In genomic region chr1:184843732-184844495, GRCh38 we compare ENCODE assay signal across 8 cellular contexts.
DNase-seq lines count a peak whose midpoint lies in the region; ATAC-seq, FAIRE-seq and TF ChIP-seq lines count a peak whose summit lies in the region.

No MANE protein-coding gene starts in this region.

- no peaks in the 10 kb centered on the region for H3K9me3 ChIP-seq in HepG2 (ENCODE audit: low read length)

- H3K4me3 ChIP-seq in HepG2 (replicated peaks in 1 of 3; ENCODE audit: insufficient read depth in 1 of 3, low read depth in 2 of 3, low read length in 3 of 3) = no peak overlapping the region

- no peak for TF ChIP-seq EP300 in HepG2 (IDR thresholded peaks at IDR 0.05; ENCODE audit: low read depth in 2 of 2, low read length in 2 of 2)
- TF ChIP-seq EP300 in HepG2 (CRISPR knock-in tag; IDR thresholded peaks at IDR 0.05; ENCODE audit: borderline replicate concordance) = no peak

- H3K79me2 ChIP-seq in HepG2 (ENCODE audit: insufficient read depth, low read length) = no peaks in the 10 kb centered on the region

- TF ChIP-seq POLR2A in HepG2 (IDR thresholded peaks at IDR 0.05; ENCODE audit: insufficient read depth in 1 of 2, low read depth in 2 of 2, low read length in 2 of 2) = no peak

- ATAC-seq in HG03045 (IDR thresholded peaks at IDR 0.05; ENCODE audit: unreplicated experiment) = peak; percentile 100
- ATAC-seq in HepG2 = no peak

- no peak for TF ChIP-seq CTCF in HepG2 (CRISPR knock-in tag; IDR thresholded peaks at IDR 0.05)

- no peak overlapping the region for H2AFZ ChIP-seq in HepG2 (ENCODE audit: low read length)

- no peak overlapping the region for H3K27ac ChIP-seq in HepG2 (ENCODE audit: extremely low read length, insufficient read depth, low read length)

- H3K27me3 ChIP-seq in HepG2 (ENCODE audit: control insufficient read depth in 1 of 2, insufficient read depth in 2 of 2, low read length in 2 of 2) = no peaks in the 10 kb centered on the region; a peak in 1 of 5 replicates

- H3K4me1 ChIP-seq in HepG2 (ENCODE audit: insufficient read depth, low read length) = no peaks in the 10 kb centered on the region

- TF ChIP-seq RAD21 in HepG2 (CRISPR knock-in tag; IDR thresholded peaks at IDR 0.05) = no peak

- in situ Hi-C loops in HepG2 (cut with HindIII; ENCODE audit: extremely low pct_ligation_motif_present, low pct_unique_long_range_greater_than_20kb) = no loop called here

- POLR2A ChIA-PET in HepG2 (lab: Yijun Ruan, JAX) = no interaction called here

- no peak overlapping the region for H3K9ac ChIP-seq in HepG2 (ENCODE audit: insufficient read depth, low read depth, low read length)

- 0% methylated on average over 4 of the region's 6 CpGs for WGBS in HepG2 (ENCODE audit: low lambda C conversion rate)

- DNase-seq in GM19240 (ENCODE audit: insufficient read length, low spot score) (peak; percentile 22), HepG2 (ENCODE audit: low spot score) (no peak), NCI-H2171 treated with DMSO at 0.1 percent for 48 hours (lab: John Stamatoyannopoulos, UW) (no peak), inferior parietal cortex (ENCODE audit: extremely low spot score) (no peak), NCI-H345 (lab: John Stamatoyannopoulos, UW) (no peak), GM19238 (ENCODE audit: insufficient read length, low spot score) (no peak)
- DNase-seq in activated CD4-positive, CD25-positive, alpha-beta regulatory T cell treated with anti-CD3 and anti-CD28 coated beads, Interleukin-2, amount 50 U/mL, for 16 hours (ENCODE audit: low read depth, low spot score) = peak; percentile 35

- no peak overlapping the region for H3K4me2 ChIP-seq in HepG2 (ENCODE audit: low read depth, low read length)

- no TSS peak for BruUV-seq in HepG2 (replicated peaks; lab: Mats Ljungman, UMichigan)

- intact Hi-C loops in HepG2 (cut with micrococcal nuclease; ENCODE audit: unreplicated experiment) = no loop called here

- H3K36me3 ChIP-seq in HepG2 (replicated peaks in 1 of 2; ENCODE audit: control insufficient read depth in 1 of 2, insufficient read depth in 2 of 2, low read length in 2 of 2) = no peaks in the 10 kb centered on the region

- FAIRE-seq in HepG2 (lab: Jason Lieb, UNC) = no peak

- H4K20me1 ChIP-seq in HepG2 (ENCODE audit: insufficient read depth, low read length) = no peaks in the 10 kb centered on the region

- CTCF ChIA-PET in HepG2 (lab: Yijun Ruan, JAX; ENCODE audit: low intra/inter-chr PET ratio, low total read pairs) = no interaction called here

TF ChIP-seq in HepG2, 621 proteins besides CTCF, POLR2A, EP300 and RAD21:
- TF ChIP-seq CREB1 (IDR thresholded peaks at IDR 0.05) (0 out of 2 replicates have a peak, but pooled peaks have one; percentile 7), CREB1 (CRISPR knock-in tag; IDR thresholded peaks at IDR 0.05) (no peak)
- TF ChIP-seq, protein P1, sequence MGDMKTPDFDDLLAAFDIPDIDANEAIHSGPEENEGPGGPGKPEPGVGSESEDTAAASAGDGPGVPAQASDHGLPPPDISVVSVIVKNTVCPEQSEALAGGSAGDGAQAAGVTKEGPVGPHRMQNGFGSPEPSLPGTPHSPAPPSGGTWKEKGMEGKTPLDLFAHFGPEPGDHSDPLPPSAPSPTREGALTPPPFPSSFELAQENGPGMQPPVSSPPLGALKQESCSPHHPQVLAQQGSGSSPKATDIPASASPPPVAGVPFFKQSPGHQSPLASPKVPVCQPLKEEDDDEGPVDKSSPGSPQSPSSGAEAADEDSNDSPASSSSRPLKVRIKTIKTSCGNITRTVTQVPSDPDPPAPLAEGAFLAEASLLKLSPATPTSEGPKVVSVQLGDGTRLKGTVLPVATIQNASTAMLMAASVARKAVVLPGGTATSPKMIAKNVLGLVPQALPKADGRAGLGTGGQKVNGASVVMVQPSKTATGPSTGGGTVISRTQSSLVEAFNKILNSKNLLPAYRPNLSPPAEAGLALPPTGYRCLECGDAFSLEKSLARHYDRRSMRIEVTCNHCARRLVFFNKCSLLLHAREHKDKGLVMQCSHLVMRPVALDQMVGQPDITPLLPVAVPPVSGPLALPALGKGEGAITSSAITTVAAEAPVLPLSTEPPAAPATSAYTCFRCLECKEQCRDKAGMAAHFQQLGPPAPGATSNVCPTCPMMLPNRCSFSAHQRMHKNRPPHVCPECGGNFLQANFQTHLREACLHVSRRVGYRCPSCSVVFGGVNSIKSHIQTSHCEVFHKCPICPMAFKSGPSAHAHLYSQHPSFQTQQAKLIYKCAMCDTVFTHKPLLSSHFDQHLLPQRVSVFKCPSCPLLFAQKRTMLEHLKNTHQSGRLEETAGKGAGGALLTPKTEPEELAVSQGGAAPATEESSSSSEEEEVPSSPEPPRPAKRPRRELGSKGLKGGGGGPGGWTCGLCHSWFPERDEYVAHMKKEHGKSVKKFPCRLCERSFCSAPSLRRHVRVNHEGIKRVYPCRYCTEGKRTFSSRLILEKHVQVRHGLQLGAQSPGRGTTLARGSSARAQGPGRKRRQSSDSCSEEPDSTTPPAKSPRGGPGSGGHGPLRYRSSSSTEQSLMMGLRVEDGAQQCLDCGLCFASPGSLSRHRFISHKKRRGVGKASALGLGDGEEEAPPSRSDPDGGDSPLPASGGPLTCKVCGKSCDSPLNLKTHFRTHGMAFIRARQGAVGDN (CRISPR knock-in tag; IDR thresholded peaks at IDR 0.05) = no peak
TF ChIP-seq in HepG2: peak in this region for 1.

Comparison
In these comparisons a context has a peak if more than half of its experiments do, and no peak if none do; other contexts are left out.
1. DNase-seq: peak in GM19240 (single experiment) and activated CD4-positive, CD25-positive, alpha-beta regulatory T cell treated with anti-CD3 and anti-CD28 coated beads, Interleukin-2, amount 50 U/mL, for 16 hours (single experiment); none in HepG2 (single experiment), NCI-H2171 treated with DMSO at 0.1 percent for 48 hours (single experiment), inferior parietal cortex (single experiment), NCI-H345 (single experiment) and GM19238 (single experiment).